In genomic region chr20:1474817-1475603, GRCh38 we compare ENCODE assay signal across 1 cellular context.
TF ChIP-seq lines count a peak whose summit lies in the region.

No MANE protein-coding gene starts in this region.

TF ChIP-seq in SK-N-SH, 30 proteins besides CTCF, POLR2A, EP300 and RAD21 (continued from another document):
- no peak for TF ChIP-seq REST (IDR thresholded peaks at IDR 0.05; ENCODE audit: low read depth, low read length)
